In the genomic region with DNA sequence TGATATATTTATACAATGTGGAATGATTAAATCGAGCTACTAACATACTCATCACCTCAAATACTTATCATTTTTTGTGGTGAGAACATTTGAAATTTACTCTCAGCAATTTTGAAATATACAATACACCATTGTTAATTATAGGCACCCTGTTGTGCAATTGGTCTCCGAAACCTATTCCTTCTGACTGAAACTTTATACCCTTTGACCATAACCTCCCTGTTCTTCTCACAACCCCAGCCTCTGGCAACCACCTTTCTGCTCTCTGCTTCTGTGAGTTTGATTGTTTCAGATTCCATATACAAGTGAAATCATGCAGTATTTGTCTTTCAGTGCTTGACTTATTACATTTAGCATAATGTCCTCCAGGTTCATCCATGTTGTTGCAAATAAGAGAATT, we compare ENCODE assay signal across 15 cellular contexts.
"Had no signal": no experiment of that assay in that cellular context is flagged by ENCODE, and none has a peak within 500 bp of the region (broad histone marks: within the 10 kb centered on the region; RNA-seq: fewer than 3 reads in every experiment).

No MANE protein-coding gene starts in this region.

- H3K27ac ChIP-seq: esophagus squamous epithelium, foreskin keratinocyte, hepatocyte, neutrophil, psoas muscle, thyroid gland had no signal

- H3K4me1 ChIP-seq: esophagus squamous epithelium, foreskin keratinocyte, psoas muscle, suprapubic skin, thyroid gland had no signal

- H2AFZ ChIP-seq: hepatocyte had no signal

- H3K9me3 ChIP-seq: esophagus squamous epithelium, mucosa of descending colon, neutrophil, psoas muscle, suprapubic skin, thyroid gland had no signal

- H3K36me3 ChIP-seq: esophagus squamous epithelium, neutrophil, suprapubic skin, thyroid gland had no signal

- H3K79me2 ChIP-seq: hepatocyte had no signal

- H3K4me3 ChIP-seq: esophagus squamous epithelium, hepatocyte, mucosa of descending colon, psoas muscle, smooth muscle cell, suprapubic skin, thyroid gland had no signal

- DNase-seq: effector memory CD8-positive, alpha-beta T cell; esophagus squamous epithelium; head of caudate nucleus; left colon; mucosa of descending colon; naive thymus-derived CD8-positive, alpha-beta T cell; psoas muscle; stimulated activated CD4-positive, alpha-beta T cell treated with anti-CD3 and anti-CD28 coated beads, Interleukin-2, amount 100 ng/mL, for 48 hours; stimulated activated naive CD4-positive, alpha-beta T cell treated with Interleukin-2 at 50 U/mL for 16 hours; thyroid gland had no signal

- H3K27me3 ChIP-seq: esophagus squamous epithelium, hepatocyte, suprapubic skin, thyroid gland had no signal

- H3K4me2 ChIP-seq: hepatocyte, smooth muscle cell had no signal
